8 cellular contexts compared by ENCODE assay signal in genomic region chr2:105337122-105338019, GRCh38. TPM values are rescaled to one million over a fixed set of nuclear protein-coding genes. Genes with fewer than 3 reads are reported as not detected.
DNase-seq lines count a peak whose midpoint lies in the region; ATAC-seq and TF ChIP-seq lines count a peak whose summit lies in the region.

C2orf49 (plus strand) TSS chr2:105337540; CDS start chr2:105337588, 48 bp downstream.

- peaks cover 0 to 18% (median 13%) of the 10 kb centered on the region in 4 donors for H3K36me3 ChIP-seq in liver (ENCODE audit: control insufficient read depth in 4 of 4, insufficient read depth in 3 of 4, low read depth in 1 of 4, low read length in 3 of 4)

- H3K9ac ChIP-seq in liver (ENCODE audit: low read depth in 1 of 2, low read length in 2 of 2), result peak within 1 kb of the TSS; percentile 95 to 97

- intact Hi-C loops in dorsolateral prefrontal cortex (cut with DNase I), result loop anchor here (10.0 kb wide), 1 partner anchor 857 kb away; the partner anchor contains the start of gene UXS1 (in 2 of the 2)

- TF ChIP-seq CTCF in dorsolateral prefrontal cortex (IDR thresholded peaks at IDR 0.05 in 54 of 56, conservative IDR thresholded peaks at IDR 0.05 in 2 of 56; ENCODE audit: low read depth in 1 of 56, partially characterized antibody in 56 of 56) (peak in 11 of 56 donors; percentile 6 to 44 (median 25)), liver (IDR thresholded peaks at IDR 0.05; ENCODE audit: low read depth, low read length, missing input control) (no peak)

- under 1% methylated on average over 58 of the region's 58 CpGs for WGBS in liver

- TF ChIP-seq RAD21 in liver (IDR thresholded peaks at IDR 0.05), result no peak

- H3K4me3 ChIP-seq in dorsolateral prefrontal cortex, result peak within 1 kb of the TSS; percentile 75 to 100 (median 90)
- H3K4me3 ChIP-seq in liver (ENCODE audit: low read depth in 1 of 3, low read length in 3 of 3), result peak within 1 kb of the TSS; percentile 57 to 95 (median 85)

- H3K4me1 ChIP-seq in liver (ENCODE audit: control insufficient read depth in 4 of 4, insufficient read depth in 4 of 4, low read length in 3 of 4), result peaks cover 2 to 24% (median 22%) of the 10 kb centered on the region in 4 donors

- H3K27ac ChIP-seq in dorsolateral prefrontal cortex, result peak within 1 kb of the TSS; percentile 74 to 99 (median 96)
- H3K27ac ChIP-seq in liver (ENCODE audit: low read depth in 1 of 2, low read length in 2 of 2), result peak within 1 kb of the TSS; percentile 86 to 97

- no peaks in the 10 kb centered on the region for H3K27me3 ChIP-seq in dorsolateral prefrontal cortex
- H3K27me3 ChIP-seq in liver (ENCODE audit: control insufficient read depth in 4 of 4, insufficient read depth in 4 of 4, low read length in 3 of 4), result no peaks in the 10 kb centered on the region

- DNase-seq in CD1c-positive myeloid dendritic cell (ENCODE audit: extremely low spot score), result peak; percentile 96
- DNase-seq in NCI-H774 (lab: John Stamatoyannopoulos, UW), result peak; percentile 87
- DNase-seq in activated CD4-positive, alpha-beta T cell treated with anti-CD3 and anti-CD28 coated beads, Interleukin-2, amount 50 U/mL, for 4 hours, result peak; percentile 86
- DNase-seq in dorsolateral prefrontal cortex, result peak; percentile 74 to 90 (median 85)
- DNase-seq in stimulated activated CD4-positive, alpha-beta T cell treated with anti-CD3 and anti-CD28 coated beads, Interleukin-4, amount 100 ng/mL, for 24 hours, result peak; percentile 92

- no peaks in the 10 kb centered on the region for H3K9me3 ChIP-seq in liver (ENCODE audit: control insufficient read depth in 4 of 4, low read length in 3 of 4)

- ATAC-seq in GM19397 (IDR thresholded peaks at IDR 0.05; ENCODE audit: unreplicated experiment) (peak; percentile 94), HG03565 (IDR thresholded peaks at IDR 0.05; ENCODE audit: unreplicated experiment) (peak; percentile 85)

TF ChIP-seq in liver, 16 proteins besides CTCF, POLR2A, EP300 and RAD21:
- TF ChIP-seq GABPA (IDR thresholded peaks at IDR 0.05 in 1 of 2, conservative IDR thresholded peaks at IDR 0.05 in 1 of 2) (peak; percentile 73 to 93), FOXA2 (IDR thresholded peaks at IDR 0.05) (no peak), SP1 (IDR thresholded peaks at IDR 0.05) (peak; percentile 70), EGR1 (IDR thresholded peaks at IDR 0.05; ENCODE audit: low read depth in 2 of 2) (no peak), RXRA (IDR thresholded peaks at IDR 0.05) (peak; percentile 98), JUND (IDR thresholded peaks at IDR 0.05) (peak in 1 of 2 donors; percentile 46), MAX (IDR thresholded peaks at IDR 0.05) (peak; percentile 84), YY1 (IDR thresholded peaks at IDR 0.05) (peak; percentile 90), NR2F2 (IDR thresholded peaks at IDR 0.05) (peak; percentile 100), HNF4G (IDR thresholded peaks at IDR 0.05) (no peak), ATF3 (IDR thresholded peaks at IDR 0.05) (peak; percentile 55), TAF1 (conservative IDR thresholded peaks at IDR 0.05) (no peak), REST (IDR thresholded peaks at IDR 0.05) (no peak), HNF4A (conservative IDR thresholded peaks at IDR 0.05) (peak; percentile 31 to 49), FOXA1 (IDR thresholded peaks at IDR 0.05) (peak; percentile 45), ZBTB33 (IDR thresholded peaks at IDR 0.05) (no peak)

RNA-seq across cellular contexts. Expression of gene C2orf49, which starts in this region (rescaled TPM):
- total RNA-seq in dorsolateral prefrontal cortex (10 to 100 TPM; 15.9 to 35.0 (median 24.8) TPM), liver (1 to 10 TPM; 8.2 TPM)
- 1 to 10 TPM; 3.3 to 8.1 TPM for polyA plus RNA-seq in liver

Comparison
In these comparisons a context has a peak if more than half of its experiments do, and no peak if none do; other contexts are left out.
1. Peak in every context shown above with its lines: DNase-seq, ATAC-seq, H3K4me3 ChIP-seq and H3K27ac ChIP-seq.